In the genomic region with DNA sequence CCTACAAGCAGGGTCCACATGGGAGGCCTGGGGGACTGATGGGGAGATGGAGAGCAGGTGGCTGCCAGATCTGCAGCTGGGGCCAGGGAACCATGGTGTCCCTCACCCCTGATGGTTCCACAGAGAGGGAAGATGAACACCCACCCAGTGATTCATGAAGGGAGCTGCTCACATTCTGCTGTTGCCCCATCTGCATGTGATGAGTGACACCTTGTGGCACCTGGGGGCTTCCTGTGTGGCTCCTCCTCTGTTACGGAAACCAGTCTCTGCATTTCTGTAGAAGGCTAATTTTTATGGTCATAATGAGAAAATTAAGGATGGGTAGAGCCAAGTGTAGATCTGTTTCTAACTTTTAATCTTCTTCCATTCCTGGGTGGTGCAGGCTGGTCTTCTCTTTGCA, we compare ENCODE assay signal across 18 cellular contexts.
DNase-seq lines count a peak whose midpoint lies in the region; TF ChIP-seq lines count a peak whose summit lies in the region.
"Had no signal": no experiment of that assay in that cellular context is flagged by ENCODE, and none has a peak within 500 bp of the region (broad histone marks: within the 10 kb centered on the region; RNA-seq: fewer than 3 reads in every experiment).

No MANE protein-coding gene starts in this region.

- peak; percentile 17 for DNase-seq in DMS 273 (lab: John Stamatoyannopoulos, UW; ENCODE audit: unreplicated experiment)
- DNase-seq in DMS 273 treated with DMSO at 0.1 percent for 48 hours (lab: John Stamatoyannopoulos, UW): no peak
- DNase-seq in MCF 10A (ENCODE audit: unreplicated experiment): no peak
- no peak for DNase-seq in breast epithelium (ENCODE audit: low spot score in 2 of 2)
- peak; percentile 50 for DNase-seq in WERI-Rb-1
- peak; percentile 34 for DNase-seq in sigmoid colon
- DNase-seq in activated CD4-positive, alpha-beta T cell treated with anti-CD3 and anti-CD28 coated beads, Interleukin-2, amount 50 U/mL, for 4 hours: no peak
- no peak for DNase-seq in NCI-H82 treated with DMSO at 0.1 percent for 48 hours (lab: John Stamatoyannopoulos, UW; ENCODE audit: unreplicated experiment)
- DNase-seq: GF-D8, MG63, NCI-H1092 treated with DMSO at 0.1 percent for 48 hours, NCI-H1694 treated with DMSO at 0.1 percent for 48 hours, NCI-H226, OCI-M1, SHP77, SK-N-SH had no signal

- 96 to 97% methylated on average over 1 of the region's 1 CpG for WGBS in sigmoid colon, 2 donors

- H3K4me1 ChIP-seq in breast epithelium: no peaks in the 10 kb centered on the region
- no peaks in the 10 kb centered on the region for H3K4me1 ChIP-seq in sigmoid colon

- no peak for TF ChIP-seq EP300 in sigmoid colon (IDR thresholded peaks at IDR 0.05)

- H3K4me3 Mint-ChIP-seq in MCF 10A (ENCODE audit: unreplicated experiment): no peak overlapping the region

- no peak overlapping the region for H3K4me3 ChIP-seq in breast epithelium
- H3K4me3 ChIP-seq in WERI-Rb-1 (ENCODE audit: low read depth, low read length): no peak overlapping the region
- no peak overlapping the region for H3K4me3 ChIP-seq in sigmoid colon
- H3K4me3 ChIP-seq: MG63 had no signal

- H3K9me3 ChIP-seq in breast epithelium: no peaks in the 10 kb centered on the region
- H3K9me3 ChIP-seq in WERI-Rb-1 (ENCODE audit: severe bottlenecking): no peaks in the 10 kb centered on the region
- H3K9me3 ChIP-seq in sigmoid colon: no peaks in the 10 kb centered on the region
- H3K9me3 ChIP-seq: MG63, SK-N-SH had no signal

- H3K27me3 ChIP-seq in breast epithelium (no peaks in the 10 kb centered on the region), WERI-Rb-1 (ENCODE audit: insufficient read depth, low read depth, severe bottlenecking) (no peaks in the 10 kb centered on the region), sigmoid colon (no peaks in the 10 kb centered on the region)
- H3K27me3 ChIP-seq: MG63 had no signal

- no peaks in the 10 kb centered on the region for H3K36me3 ChIP-seq in breast epithelium
- H3K36me3 ChIP-seq in WERI-Rb-1: no peaks in the 10 kb centered on the region
- no peaks in the 10 kb centered on the region for H3K36me3 ChIP-seq in sigmoid colon
- H3K36me3 ChIP-seq: MG63 had no signal

- H3K4me1 Mint-ChIP-seq in MCF 10A (ENCODE audit: insufficient read depth, unreplicated experiment): peaks cover 7% of the 10 kb centered on the region

- TF ChIP-seq CTCF in MCF 10A (IDR thresholded peaks at IDR 0.05; ENCODE audit: unreplicated experiment): peak; percentile 22
- no peak for TF ChIP-seq CTCF in breast epithelium (IDR thresholded peaks at IDR 0.05)
- TF ChIP-seq CTCF in WERI-Rb-1 (IDR thresholded peaks at IDR 0.05; ENCODE audit: low read depth, low read length): peak; percentile 72
- TF ChIP-seq CTCF in sigmoid colon (IDR thresholded peaks at IDR 0.05): no peak

- CTCF ChIA-PET in MCF 10A (lab: Yijun Ruan, JAX): no interaction called here

- peaks cover 19% of the 10 kb centered on the region for H3K9me3 Mint-ChIP-seq in MCF 10A (ENCODE audit: unreplicated experiment)

- no TSS peak for BruUV-seq in MCF 10A (replicated peaks; lab: Mats Ljungman, UMichigan)

- H3K27ac ChIP-seq in breast epithelium (no peak overlapping the region), WERI-Rb-1 (no peak overlapping the region), sigmoid colon (no peak overlapping the region)
- H3K27ac ChIP-seq: 22Rv1, KMS-11 had no signal

- no peaks in the 10 kb centered on the region for H3K36me3 Mint-ChIP-seq in MCF 10A (ENCODE audit: insufficient read depth, unreplicated experiment)

- TF ChIP-seq POLR2A in breast epithelium (IDR thresholded peaks at IDR 0.05) (no peak), sigmoid colon (IDR thresholded peaks at IDR 0.05) (no peak)

- H3K27ac Mint-ChIP-seq in MCF 10A (ENCODE audit: low read depth, unreplicated experiment): no peak overlapping the region

- POLR2A ChIA-PET in MCF 10A (lab: Yijun Ruan, JAX): no interaction called here

- H3K27me3 Mint-ChIP-seq in MCF 10A (ENCODE audit: insufficient read depth, unreplicated experiment): peaks cover 46% of the 10 kb centered on the region

- intact Hi-C loops in MCF 10A (cut with micrococcal nuclease) (loop anchor here (2.0 kb wide), 1 partner anchor 287 kb away; no protein-coding TSS in a partner anchor), breast epithelium (cut with DNase I; ENCODE audit: low total_unique reads) (no loop called here), sigmoid colon (cut with DNase I) (no loop called here)

Comparison
In these comparisons a context has a peak if more than half of its experiments do, and no peak if none do; other contexts are left out.
1. DNase-seq: peak in DMS 273 (single experiment), WERI-Rb-1 (single experiment) and sigmoid colon (single experiment); none in DMS 273 treated with DMSO at 0.1 percent for 48 hours (single experiment), MCF 10A (single experiment), breast epithelium (0 of 2), activated CD4-positive, alpha-beta T cell treated with anti-CD3 and anti-CD28 coated beads, Interleukin-2, amount 50 U/mL, for 4 hours (0 of 2) and NCI-H82 treated with DMSO at 0.1 percent for 48 hours (single experiment).
2. CTCF ChIP-seq: peak in MCF 10A (single experiment) and WERI-Rb-1 (single experiment); none in breast epithelium (0 of 3) and sigmoid colon (0 of 4).